Comparison of ENCODE assay signal across 23 cellular contexts in the genomic region with DNA sequence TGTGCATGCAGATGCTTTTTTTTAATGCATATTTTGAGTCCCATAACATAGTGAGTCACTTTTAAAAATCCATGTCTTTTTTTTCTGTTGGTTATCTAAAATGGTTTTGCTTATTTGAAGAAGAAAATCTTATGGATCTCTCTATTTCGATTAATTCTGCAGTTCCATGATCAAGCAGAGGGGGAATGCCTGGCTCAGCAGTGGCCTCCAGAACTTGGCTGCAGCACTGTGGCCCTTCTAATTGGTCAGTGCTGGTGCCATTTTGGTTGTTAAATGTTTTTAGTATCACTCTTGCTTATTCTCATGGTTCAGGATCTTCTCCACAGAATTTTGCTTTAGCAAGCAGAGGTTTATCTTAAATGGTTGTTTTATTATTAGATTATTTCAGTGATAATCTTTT. TPM values are rescaled to one million over a fixed set of nuclear protein-coding genes. Genes with fewer than 3 reads are reported as not detected.
"Had no signal": no experiment of that assay in that cellular context is flagged by ENCODE, and none has a peak within 500 bp of the region (broad histone marks: within the 10 kb centered on the region; RNA-seq: fewer than 3 reads in every experiment).

No MANE protein-coding gene starts in this region.

- H3K27ac ChIP-seq: KMS-11 had no signal

- FAIRE-seq: RCC 7860 had no signal

- DNase-seq: Kasumi-1, MM.1S, NCI-H1092 treated with DMSO at 0.1 percent for 48 hours, NCI-H1436, NCI-H187, NCI-H2029, NCI-H2081 treated with DMSO at 0.1 percent for 48 hours, NCI-H2171, NCI-H226, NCI-H446, NCI-H510A, NCI-H524 treated with DMSO at 0.1 percent for 48 hours, NCI-H69, NCI-H774, Right ventricle myocardium superior, RPMI8226, SK-N-SH, SW 1271, T-cell had no signal

- H3K27ac Mint-ChIP-seq: T-cell had no signal

- H3K4me2 ChIP-seq: KMS-11, SK-N-SH had no signal

- H3K36me3 Mint-ChIP-seq: T-cell had no signal

- H3K9me3 ChIP-seq: SK-N-SH had no signal

- H3K4me3 Mint-ChIP-seq: T-cell had no signal

- H3K9me3 Mint-ChIP-seq: T-cell had no signal

- ATAC-seq: T-cell had no signal

- H3K9me2 ChIP-seq: SK-N-SH had no signal

- H3K4me1 Mint-ChIP-seq: T-cell had no signal

RNA-seq across cellular contexts. Expression of a gene that starts 11.2 kb away (rescaled TPM):
- total RNA-seq: Right ventricle myocardium superior had no signal

RNA-seq across cellular contexts. Expression of a gene that starts 34.2 kb away (rescaled TPM):
- total RNA-seq: M059J, Right ventricle myocardium superior, SK-MEL-5, T-cell had no signal
- polyA plus RNA-seq: SK-N-SH had no signal
